In the genomic region with DNA sequence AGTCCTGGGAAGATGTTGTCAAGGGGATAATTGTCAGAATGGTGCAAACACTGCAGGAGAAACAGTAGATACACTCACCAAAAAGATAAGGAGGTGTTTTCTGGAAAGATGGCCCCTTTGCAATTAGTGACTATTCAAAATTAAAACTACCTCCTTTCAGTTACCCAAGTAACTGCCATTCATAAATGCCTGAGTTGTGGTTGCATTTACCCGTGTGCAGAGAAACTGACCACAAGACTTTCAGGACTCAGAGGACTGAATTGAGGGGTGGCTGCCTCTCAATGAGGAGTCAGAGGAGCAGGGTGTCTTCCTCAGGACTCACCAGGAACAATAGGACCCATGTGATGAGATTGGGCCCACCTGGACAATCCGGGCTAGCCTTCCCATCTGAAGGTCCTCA, we compare ENCODE assay signal across 17 cellular contexts. TPM values are rescaled to one million over a fixed set of nuclear protein-coding genes. Genes with fewer than 3 reads are reported as not detected.
A peak's percentile ranks its signal among the peaks of the same experiment; 100 is the strongest.
DNase-seq lines count a peak whose midpoint lies in the region; ATAC-seq, FAIRE-seq and TF ChIP-seq lines count a peak whose summit lies in the region.
"Had no signal": no experiment of that assay in that cellular context is flagged by ENCODE, and none has a peak within 500 bp of the region (broad histone marks: within the 10 kb centered on the region; RNA-seq: fewer than 3 reads in every experiment).

No MANE protein-coding gene starts in this region.

- H3K27ac ChIP-seq in substantia nigra (ENCODE audit: low read depth, low read length, poor library complexity, severe bottlenecking) = no peak overlapping the region
- H3K27ac ChIP-seq: hepatocyte, pancreas had no signal

- TF ChIP-seq POLR2A in GM12891 (IDR thresholded peaks at IDR 0.05; ENCODE audit: low read depth, low read length) = no peak

- DNase-seq in GM12891 (ENCODE audit: insufficient read length, low spot score) (no peak), substantia nigra (lab: John Stamatoyannopoulos, UW) (no peak), NCI-H1417 treated with DMSO at 0.1 percent for 48 hours (lab: John Stamatoyannopoulos, UW) (no peak)
- no peak for DNase-seq in activated naive CD4-positive, alpha-beta T cell treated with Interleukin-2 at 50 U/mL for 16 hours
- DNase-seq: activated naive CD4-positive, alpha-beta T cell treated with anti-CD3 and anti-CD28 coated beads for 36 hours; Kasumi-1; left colon; mucosa of descending colon; NCI-H1694 treated with DMSO at 0.1 percent for 48 hours; NCI-H524; pancreas; spleen had no signal

- no peak for FAIRE-seq in GM12891 (lab: Jason Lieb, UNC)
- FAIRE-seq: pancreas had no signal

- ATAC-seq in GM18517 (IDR thresholded peaks at IDR 0.05; ENCODE audit: unreplicated experiment) (peak; percentile 75), GM19455 (IDR thresholded peaks at IDR 0.05; ENCODE audit: unreplicated experiment) (peak; percentile 77), HG02852 (IDR thresholded peaks at IDR 0.05; ENCODE audit: unreplicated experiment) (peak; percentile 80), HG03457 (IDR thresholded peaks at IDR 0.05; ENCODE audit: unreplicated experiment) (peak; percentile 62)
- ATAC-seq: left colon, mucosa of descending colon, pancreas had no signal

TF ChIP-seq in GM12891, 5 proteins besides CTCF, POLR2A, EP300 and RAD21:
- TF ChIP-seq PAX5 (IDR thresholded peaks at IDR 0.05; ENCODE audit: insufficient read depth, low read length, severe bottlenecking) (no peak), TAF1 (IDR thresholded peaks at IDR 0.05; ENCODE audit: low read depth, low read length) (no peak), POU2F2 (IDR thresholded peaks at IDR 0.05; ENCODE audit: low read depth, low read length) (no peak), SPI1 (IDR thresholded peaks at IDR 0.05; ENCODE audit: low read depth, low read length) (no peak), POLR2AphosphoS5 (IDR thresholded peaks at IDR 0.05; ENCODE audit: low read depth, low read length) (no peak)
TF ChIP-seq in GM12891: peak in this region for 0.

RNA-seq across cellular contexts. Expression of a gene that starts 39.0 kb away (rescaled TPM):
- not detected for polyA plus RNA-seq in GM12891 (2012; ENCODE audit: low read depth, missing spikeins)
- polyA plus RNA-seq: hepatocyte, pancreas had no signal

RNA-seq across cellular contexts. Expression of a gene that starts 44.4 kb away (rescaled TPM):
- polyA plus RNA-seq in GM12891 (2012; ENCODE audit: low read depth, missing spikeins) = 21.0 TPM

RNA-seq across cellular contexts. Expression of a gene that starts 48.0 kb away (rescaled TPM):
- 0.83 TPM for polyA plus RNA-seq in GM12891 (2012; ENCODE audit: low read depth, missing spikeins)
